14 cellular contexts compared by ENCODE assay signal in genomic region chr10:21954132-21954531, GRCh38. TPM values are rescaled to one million over a fixed set of nuclear protein-coding genes. Genes with fewer than 3 reads are reported as not detected.
DNase-seq lines count a peak whose midpoint lies in the region; ATAC-seq and TF ChIP-seq lines count a peak whose summit lies in the region.
"Had no signal": no experiment of that assay in that cellular context is flagged by ENCODE, and none has a peak within 500 bp of the region (broad histone marks: within the 10 kb centered on the region; RNA-seq: fewer than 3 reads in every experiment).

No MANE protein-coding gene starts in this region.

- no peaks in the 10 kb centered on the region for H3K9me3 ChIP-seq in SU-DHL-6 (ENCODE audit: insufficient read depth, low read length)
- no peaks in the 10 kb centered on the region for H3K9me3 ChIP-seq in hepatocyte (ENCODE audit: low read depth)
- H3K9me3 ChIP-seq: esophagus muscularis mucosa, heart left ventricle, uterus had no signal

- H3K9me2 ChIP-seq in SU-DHL-6 (replicated peaks; ENCODE audit: insufficient read depth, low read length) (no peaks in the 10 kb centered on the region), hepatocyte (replicated peaks; ENCODE audit: insufficient read depth) (no peaks in the 10 kb centered on the region)

- ATAC-seq in GM19351 (IDR thresholded peaks at IDR 0.05; ENCODE audit: unreplicated experiment) (peak; percentile 77), HG03378 (IDR thresholded peaks at IDR 0.05; ENCODE audit: unreplicated experiment) (peak; percentile 51), HG03025 (IDR thresholded peaks at IDR 0.05; ENCODE audit: low FRiP score, unreplicated experiment) (no peak)

- no peak overlapping the region for H3K4me3 ChIP-seq in SU-DHL-6 (ENCODE audit: insufficient read depth, low read length, poor library complexity, severe bottlenecking)
- no peak overlapping the region for H3K4me3 ChIP-seq in hepatocyte
- H3K4me3 ChIP-seq: esophagus muscularis mucosa, heart left ventricle, skin epidermis, uterus had no signal

- H3K4me1 ChIP-seq in hepatocyte (ENCODE audit: insufficient read depth), result no peaks in the 10 kb centered on the region
- H3K4me1 ChIP-seq: uterus had no signal

- H3K27me3 ChIP-seq in SU-DHL-6 (ENCODE audit: low read length) (no peaks in the 10 kb centered on the region), hepatocyte (no peaks in the 10 kb centered on the region)
- H3K27me3 ChIP-seq: esophagus muscularis mucosa, heart left ventricle, uterus had no signal

- intact Hi-C loops in posterior cingulate gyrus (cut with DNase I), result loop anchor here (5.0 kb wide), 1 partner anchor 457 kb away; no protein-coding TSS in a partner anchor

- peaks cover 9% of the 10 kb centered on the region; the same call in 1 of the 2 replicates for H3F3A ChIP-seq in SU-DHL-6 (ENCODE audit: insufficient read depth)

- H3K36me3 ChIP-seq in SU-DHL-6 (ENCODE audit: low read length) (no peaks in the 10 kb centered on the region), hepatocyte (replicated peaks; ENCODE audit: insufficient read depth, low read depth) (no peaks in the 10 kb centered on the region)
- H3K36me3 ChIP-seq: esophagus muscularis mucosa, heart left ventricle, uterus had no signal

- H3K4me2 ChIP-seq in SU-DHL-6 (ENCODE audit: low read depth, low read length, poor library complexity, severe bottlenecking) (peak overlapping the region; percentile 29), hepatocyte (no peak overlapping the region)

- no peak overlapping the region for H3K27ac ChIP-seq in SU-DHL-6 (ENCODE audit: low read depth, low read length)
- no peak overlapping the region for H3K27ac ChIP-seq in hepatocyte
- H3K27ac ChIP-seq: esophagus muscularis mucosa, heart left ventricle, skin epidermis, uterus had no signal

- TF ChIP-seq CTCF in SU-DHL-6 (IDR thresholded peaks at IDR 0.05; ENCODE audit: insufficient read depth, low read length, poor library complexity, severe bottlenecking) (no peak), hepatocyte (IDR thresholded peaks at IDR 0.05; ENCODE audit: poor library complexity) (no peak)

- H2AFZ ChIP-seq in SU-DHL-6 (ENCODE audit: low read depth, low read length, severe bottlenecking) (no peak overlapping the region), hepatocyte (no peak overlapping the region)

- DNase-seq in CD1c-positive myeloid dendritic cell (ENCODE audit: extremely low spot score), result peak; percentile 89
- no peak for DNase-seq in posterior cingulate gyrus
- no peak for DNase-seq in hepatocyte (ENCODE audit: low spot score)
- no peak for DNase-seq in NCI-H2171 (lab: John Stamatoyannopoulos, UW)
- DNase-seq: activated CD8-positive, alpha-beta memory T cell treated with anti-CD3 and anti-CD28 coated beads, Interleukin-2, amount 50 U/mL, for 4 hours; activated naive CD4-positive, alpha-beta T cell treated with anti-CD3 and anti-CD28 coated beads for 36 hours; heart left ventricle; uterus had no signal

- H3K9ac ChIP-seq in SU-DHL-6 (ENCODE audit: low read length), result no peak overlapping the region

- H4K20me1 ChIP-seq in SU-DHL-6 (ENCODE audit: low read depth, low read length) (peaks cover 9% of the 10 kb centered on the region), hepatocyte (ENCODE audit: insufficient read depth, poor library complexity, severe bottlenecking) (no peaks in the 10 kb centered on the region)

- WGBS in hepatocyte (ENCODE audit: low lambda C conversion rate, missing lambda C conversion rate), result 75% methylated on average over 5 of the region's 5 CpGs

- H3K79me2 ChIP-seq in SU-DHL-6 (ENCODE audit: insufficient read depth, low read length) (no peaks in the 10 kb centered on the region), hepatocyte (peaks cover 11% of the 10 kb centered on the region)

RNA-seq across cellular contexts. Expression of gene DNAJC1, which starts 49.4 kb away (rescaled TPM):
- 62.5 and 64.6 TPM in 2 replicates for total RNA-seq in hepatocyte
- polyA plus RNA-seq in hepatocyte, result 91.7 and 117 TPM in 2 replicates
